Comparison of ENCODE assay signal across 8 cellular contexts in the genomic region with DNA sequence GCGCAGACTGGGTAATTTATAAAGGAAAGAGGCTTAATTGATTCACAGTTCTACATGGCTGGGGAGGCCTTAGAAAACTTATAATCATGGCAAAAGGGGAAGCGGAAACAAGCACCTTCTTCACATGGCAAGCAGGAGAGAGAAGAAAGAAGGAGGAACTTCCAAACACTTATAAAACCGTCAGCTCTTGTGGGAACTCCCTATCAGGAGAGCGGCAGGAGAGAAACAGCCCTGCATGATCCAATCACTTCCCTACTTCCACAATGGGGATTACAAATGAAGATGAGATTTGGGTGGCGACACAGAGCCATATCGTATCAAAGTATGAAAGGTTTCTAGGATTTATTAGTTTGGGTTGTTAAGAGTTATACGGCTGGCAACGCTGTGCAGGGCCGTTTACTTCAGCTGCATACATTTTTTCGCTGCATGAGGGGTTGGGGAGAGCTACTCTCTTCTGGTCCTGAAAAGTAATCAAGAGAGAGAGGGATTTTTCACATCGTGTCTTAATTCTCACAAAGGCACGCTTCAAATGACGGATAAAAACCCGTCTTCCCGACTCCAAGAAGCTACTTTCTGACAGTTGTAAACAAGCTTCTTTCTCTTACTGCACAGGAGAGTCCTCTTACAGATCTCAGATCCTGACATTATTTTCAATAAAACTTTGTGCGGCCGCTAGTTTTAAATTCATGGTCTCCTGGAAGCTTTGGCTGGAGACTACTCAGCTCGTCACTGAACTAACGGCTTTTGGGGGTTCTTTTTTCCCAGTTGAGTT. TPM values are rescaled to one million over a fixed set of nuclear protein-coding genes. Genes with fewer than 3 reads are reported as not detected.
A peak's percentile ranks its signal among the peaks of the same experiment; 100 is the strongest.
DNase-seq lines count a peak whose midpoint lies in the region; ATAC-seq and TF ChIP-seq lines count a peak whose summit lies in the region.

No MANE protein-coding gene starts in this region.

- H3K36me3 ChIP-seq in fibroblast of lung (ENCODE audit: control insufficient read depth, insufficient read depth, low read length) = no peaks in the 10 kb centered on the region
- no peaks in the 10 kb centered on the region for H3K36me3 ChIP-seq in naive thymus-derived CD4-positive, alpha-beta T cell (ENCODE audit: control insufficient read depth in 2 of 3, insufficient read depth in 3 of 3, low read length in 3 of 3)

- H3K27ac Mint-ChIP-seq in T-helper 2 cell treated with Interferon-gamma antibody and Interleukin-4, amounts not matched to agents 5 μg/mL and 100 μg/mL, for 36 hours = peak overlapping the region; percentile 98
- peak overlapping the region; percentile 96 to 100 (median 99) for H3K27ac Mint-ChIP-seq in naive thymus-derived CD4-positive, alpha-beta T cell

- peak; percentile 12 for ATAC-seq in GM19452 (IDR thresholded peaks at IDR 0.05; ENCODE audit: unreplicated experiment)
- ATAC-seq in HG03520 (IDR thresholded peaks at IDR 0.05; ENCODE audit: unreplicated experiment) = peak; percentile 12
- peak; percentile 7 for ATAC-seq in naive thymus-derived CD4-positive, alpha-beta T cell

- no peaks in the 10 kb centered on the region for H3K27me3 ChIP-seq in fibroblast of lung (ENCODE audit: control insufficient read depth, insufficient read depth, low read length)
- H3K27me3 ChIP-seq in naive thymus-derived CD4-positive, alpha-beta T cell (ENCODE audit: control insufficient read depth in 2 of 2, insufficient read depth in 2 of 2, low read length in 2 of 2) = no peaks in the 10 kb centered on the region

- no peaks in the 10 kb centered on the region for H3K9me3 Mint-ChIP-seq in T-helper 2 cell treated with Interferon-gamma antibody and Interleukin-4, amounts not matched to agents 5 μg/mL and 100 μg/mL, for 36 hours
- H3K9me3 Mint-ChIP-seq in naive thymus-derived CD4-positive, alpha-beta T cell = peaks cover 0 to 5% (median 0%) of the 10 kb centered on the region in 11 donors

- CTCF ChIA-PET in naive thymus-derived CD4-positive, alpha-beta T cell (lab: Charles Lee) = interaction anchor here (0.8 kb wide), 1 partner anchor 723 kb away, joined by 3 read pairs; no protein-coding TSS in a partner anchor

- peak overlapping the region; percentile 84 for H3K27ac ChIP-seq in fibroblast of lung (ENCODE audit: insufficient read depth, low read length)
- peak overlapping the region; percentile 95 for H3K27ac ChIP-seq in naive thymus-derived CD4-positive, alpha-beta T cell (ENCODE audit: low read depth, low read length)

- peaks cover 31% of the 10 kb centered on the region for H3K4me1 Mint-ChIP-seq in T-helper 2 cell treated with Interferon-gamma antibody and Interleukin-4, amounts not matched to agents 5 μg/mL and 100 μg/mL, for 36 hours (ENCODE audit: low read depth)
- peaks cover 22 to 61% (median 50%) of the 10 kb centered on the region in 7 donors for H3K4me1 Mint-ChIP-seq in naive thymus-derived CD4-positive, alpha-beta T cell

- peak overlapping the region; percentile 46 for H3K9ac ChIP-seq in fibroblast of lung (ENCODE audit: insufficient read depth, low read length)

- TF ChIP-seq CTCF in fibroblast of lung (conservative IDR thresholded peaks at IDR 0.05 in 1 of 2, IDR thresholded peaks at IDR 0.05 in 1 of 2; ENCODE audit: low read depth in 1 of 2, low read length in 2 of 2) = no peak

- DNase-seq in DMS53 (lab: John Stamatoyannopoulos, UW) (peak; percentile 64), fibroblast of lung (ENCODE audit: low read depth in 2 of 2) (peak; percentile 55 to 74), GOT3 (lab: John Stamatoyannopoulos, UW) (no peak)
- DNase-seq in T-helper 2 cell treated with Interferon-gamma antibody and Interleukin-4, amounts not matched to agents 5 μg/mL and 100 μg/mL, for 36 hours (ENCODE audit: low spot score) = no peak
- DNase-seq in naive thymus-derived CD4-positive, alpha-beta T cell = peak in 1 of 9 donors; percentile 7
- DNase-seq in activated effector memory CD4-positive, alpha-beta T cell treated with anti-CD3 and anti-CD28 coated beads, Interleukin-2, amount 50 U/mL, for 16 hours = no peak

- peak overlapping the region; percentile 86 for H2AFZ ChIP-seq in fibroblast of lung (ENCODE audit: low read length)

- peaks cover 18% of the 10 kb centered on the region for H3K36me3 Mint-ChIP-seq in T-helper 2 cell treated with Interferon-gamma antibody and Interleukin-4, amounts not matched to agents 5 μg/mL and 100 μg/mL, for 36 hours (ENCODE audit: low read depth)
- H3K36me3 Mint-ChIP-seq in naive thymus-derived CD4-positive, alpha-beta T cell = peaks cover 10 to 24% (median 20%) of the 10 kb centered on the region in 5 donors

- H3K4me3 ChIP-seq in fibroblast of lung (replicated peaks in 1 of 4; ENCODE audit: control extremely low read depth in 1 of 4, insufficient read depth in 1 of 4, low read depth in 3 of 4, low read length in 4 of 4) = peak overlapping the region; percentile 75 to 99 (median 88)
- H3K4me3 ChIP-seq in naive thymus-derived CD4-positive, alpha-beta T cell (ENCODE audit: low read length) = peak overlapping the region; percentile 83

- intact Hi-C loops in naive thymus-derived CD4-positive, alpha-beta T cell (cut with micrococcal nuclease) = loop anchor here (1.0 to 10.0 kb wide), 12 partner anchors 58 to 1902 kb away; a partner anchor contains a TSS

- peaks cover 36% of the 10 kb centered on the region for H3K79me2 ChIP-seq in fibroblast of lung (ENCODE audit: control insufficient read depth, insufficient read depth, low read length)

- H3K27me3 Mint-ChIP-seq in T-helper 2 cell treated with Interferon-gamma antibody and Interleukin-4, amounts not matched to agents 5 μg/mL and 100 μg/mL, for 36 hours (ENCODE audit: low read depth) = no peaks in the 10 kb centered on the region
- peaks cover 0 to 2% (median 0%) of the 10 kb centered on the region in 5 donors for H3K27me3 Mint-ChIP-seq in naive thymus-derived CD4-positive, alpha-beta T cell

- no peaks in the 10 kb centered on the region for H3K4me1 ChIP-seq in fibroblast of lung (ENCODE audit: control insufficient read depth, extremely low read depth, insufficient read depth, low read length)
- H3K4me1 ChIP-seq in naive thymus-derived CD4-positive, alpha-beta T cell (ENCODE audit: control insufficient read depth in 2 of 2, insufficient read depth in 2 of 2, low read length in 2 of 2) = peaks cover 13 to 23% of the 10 kb centered on the region in 2 donors

- peak overlapping the region; percentile 80 for H3K4me2 ChIP-seq in fibroblast of lung (ENCODE audit: extremely low read depth, insufficient read depth, low read length)

- H3K9me3 ChIP-seq in fibroblast of lung (ENCODE audit: control insufficient read depth, insufficient read depth, low read depth, low read length) = no peaks in the 10 kb centered on the region
- no peaks in the 10 kb centered on the region for H3K9me3 ChIP-seq in naive thymus-derived CD4-positive, alpha-beta T cell (ENCODE audit: control insufficient read depth in 2 of 3, low read length in 3 of 3)

- POLR2A ChIA-PET in naive thymus-derived CD4-positive, alpha-beta T cell (lab: Charles Lee) = interaction anchor here (0.6 to 1.4 kb wide), 4 partner anchors 10 to 1595 kb away, joined by 3 to 5 read pairs (median 4); a partner anchor contains a TSS

- H4K20me1 ChIP-seq in fibroblast of lung (ENCODE audit: control insufficient read depth, extremely low read depth, insufficient read depth, low read length) = no peaks in the 10 kb centered on the region

- H3K4me3 Mint-ChIP-seq in T-helper 2 cell treated with Interferon-gamma antibody and Interleukin-4, amounts not matched to agents 5 μg/mL and 100 μg/mL, for 36 hours = peak overlapping the region; percentile 97
- peak overlapping the region; percentile 93 to 99 (median 98) for H3K4me3 Mint-ChIP-seq in naive thymus-derived CD4-positive, alpha-beta T cell

RNA-seq across cellular contexts. Expression of a gene that starts 0.8 kb away (rescaled TPM):
- 13.4 and 18.7 TPM in 2 replicates for total RNA-seq in fibroblast of lung
- 18.6 and 24.7 TPM in 2 replicates for polyA plus RNA-seq in fibroblast of lung
- polyA plus RNA-seq in fibroblast of lung (2012) = 10.0 and 12.7 TPM in 2 replicates
- polyA minus RNA-seq in fibroblast of lung (ENCODE audit: low replicate concordance) = 0.04 and 0.52 TPM in 2 replicates
- total RNA-seq in naive thymus-derived CD4-positive, alpha-beta T cell = 10 to 100 TPM; 21.5 to 51.4 (median 29.8) TPM
- polyA plus RNA-seq in naive thymus-derived CD4-positive, alpha-beta T cell = 10 to 100 TPM; 42.1 to 47.6 TPM

RNA-seq across cellular contexts. Expression of a gene that starts 24.6 kb away (rescaled TPM):
- total RNA-seq in fibroblast of lung = under 0.01 TPM in 1 of 2 replicates, not detected in the other
- 0.03 TPM in 1 of 2 replicates, not detected in the other for polyA plus RNA-seq in fibroblast of lung
- not detected in 2 replicates for polyA plus RNA-seq in fibroblast of lung (2012)
- polyA minus RNA-seq in fibroblast of lung (ENCODE audit: low replicate concordance) = not detected in 2 replicates
- total RNA-seq in naive thymus-derived CD4-positive, alpha-beta T cell = not detected
- not detected for polyA plus RNA-seq in naive thymus-derived CD4-positive, alpha-beta T cell

RNA-seq across cellular contexts. Expression of a gene that starts 57.5 kb away (rescaled TPM):
- total RNA-seq in fibroblast of lung = 28.5 and 44.8 TPM in 2 replicates
- 41.5 and 41.8 TPM in 2 replicates for polyA plus RNA-seq in fibroblast of lung
- 15.0 and 20.3 TPM in 2 replicates for polyA plus RNA-seq in fibroblast of lung (2012)
- 114 and 126 TPM in 2 replicates for polyA minus RNA-seq in fibroblast of lung (ENCODE audit: low replicate concordance)
- 1 to 10 TPM in 4 of 5 experiments, under 1 TPM in 1; 0.76 to 3.9 (median 2.0) TPM for total RNA-seq in naive thymus-derived CD4-positive, alpha-beta T cell
- polyA plus RNA-seq in naive thymus-derived CD4-positive, alpha-beta T cell = under 1 TPM; 0.41 to 0.56 TPM

Comparison
In these comparisons a context has a peak if more than half of its experiments do, and no peak if none do; other contexts are left out.
1. DNase-seq: peak in DMS53 (single experiment) and fibroblast of lung (2 of 2); none in T-helper 2 cell treated with Interferon-gamma antibody and Interleukin-4, amounts not matched to agents 5 μg/mL and 100 μg/mL, for 36 hours (single experiment), GOT3 (single experiment) and activated effector memory CD4-positive, alpha-beta T cell treated with anti-CD3 and anti-CD28 coated beads, Interleukin-2, amount 50 U/mL, for 16 hours (single experiment).
2. Peak in every context shown above with its lines, with median percentiles within 50 percentile points of each other: ATAC-seq.